ENCODE assay signal across 8 cellular contexts in the genomic region with DNA sequence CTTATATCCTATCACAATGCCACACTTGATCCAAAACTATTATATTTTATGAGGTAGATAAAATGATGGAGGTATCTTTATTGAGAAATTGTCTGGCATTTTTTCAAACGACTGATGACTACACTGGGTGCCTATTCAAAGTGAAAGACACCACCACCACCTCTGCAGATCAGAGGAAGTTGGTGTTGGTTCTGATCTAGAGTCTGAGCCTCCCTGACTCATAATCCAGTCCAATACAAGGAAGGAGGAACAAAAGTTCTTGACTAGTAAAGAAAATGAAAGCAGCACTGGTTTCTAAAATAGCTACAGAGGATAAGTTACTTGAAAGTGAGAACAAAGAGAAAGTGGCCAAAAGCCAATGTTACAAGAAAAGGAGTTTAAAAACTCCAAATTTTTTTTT.
A peak's percentile ranks its signal among the peaks of the same experiment; 100 is the strongest.
DNase-seq lines count a peak whose midpoint lies in the region; ATAC-seq and TF ChIP-seq lines count a peak whose summit lies in the region.

No MANE protein-coding gene starts in this region.

- no peaks in the 10 kb centered on the region for H3K9me3 ChIP-seq in left lung

- no peak for TF ChIP-seq CTCF in left lung (IDR thresholded peaks at IDR 0.05)

- H3K4me1 Mint-ChIP-seq in activated naive CD8-positive, alpha-beta T cell (ENCODE audit: low read depth), result peaks cover 45% of the 10 kb centered on the region

- peaks cover 43% of the 10 kb centered on the region for H3K36me3 Mint-ChIP-seq in activated naive CD8-positive, alpha-beta T cell

- H3K4me3 Mint-ChIP-seq in activated naive CD8-positive, alpha-beta T cell, result peak overlapping the region; percentile 24

- H3K27ac ChIP-seq in left lung, result no peak overlapping the region

- H3K4me3 ChIP-seq in left lung, result no peak overlapping the region

- intact Hi-C loops in left lung (cut with DNase I), result no loop called here

- peak overlapping the region; percentile 74 for H3K27ac Mint-ChIP-seq in activated naive CD8-positive, alpha-beta T cell

- no peaks in the 10 kb centered on the region for H3K4me1 ChIP-seq in left lung

- H3K27me3 Mint-ChIP-seq in activated naive CD8-positive, alpha-beta T cell, result no peaks in the 10 kb centered on the region

- peaks cover 0 to 11% of the 10 kb centered on the region in 2 donors for H3K36me3 ChIP-seq in left lung

- peak; percentile 96 for ATAC-seq in GM18498 (IDR thresholded peaks at IDR 0.05; ENCODE audit: unreplicated experiment)
- peak; percentile 96 for ATAC-seq in GM21381 (IDR thresholded peaks at IDR 0.05; ENCODE audit: unreplicated experiment)
- ATAC-seq in HG03280 (IDR thresholded peaks at IDR 0.05; ENCODE audit: unreplicated experiment), result peak; percentile 90
- ATAC-seq in left lung, result no peak
- ATAC-seq in GM19324 (IDR thresholded peaks at IDR 0.05; ENCODE audit: low FRiP score, unreplicated experiment), result no peak

- DNase-seq in left lung (no peak), NAMALWA (ENCODE audit: low spot score) (no peak), HUDEP-2 (lab: John Stamatoyannopoulos, UW; ENCODE audit: unreplicated experiment in 76 of 76) (no peak)

- no peaks in the 10 kb centered on the region for H3K27me3 ChIP-seq in left lung

- peaks cover 11% of the 10 kb centered on the region for H3K9me3 Mint-ChIP-seq in activated naive CD8-positive, alpha-beta T cell (ENCODE audit: low read depth)

Comparison
In these comparisons a context has a peak if more than half of its experiments do, and no peak if none do; other contexts are left out.
1. ATAC-seq: peak in GM18498 (single experiment), GM21381 (single experiment) and HG03280 (single experiment); none in left lung (single experiment) and GM19324 (single experiment).